Comparison of ENCODE assay signal across 1 cellular context in the genomic region with DNA sequence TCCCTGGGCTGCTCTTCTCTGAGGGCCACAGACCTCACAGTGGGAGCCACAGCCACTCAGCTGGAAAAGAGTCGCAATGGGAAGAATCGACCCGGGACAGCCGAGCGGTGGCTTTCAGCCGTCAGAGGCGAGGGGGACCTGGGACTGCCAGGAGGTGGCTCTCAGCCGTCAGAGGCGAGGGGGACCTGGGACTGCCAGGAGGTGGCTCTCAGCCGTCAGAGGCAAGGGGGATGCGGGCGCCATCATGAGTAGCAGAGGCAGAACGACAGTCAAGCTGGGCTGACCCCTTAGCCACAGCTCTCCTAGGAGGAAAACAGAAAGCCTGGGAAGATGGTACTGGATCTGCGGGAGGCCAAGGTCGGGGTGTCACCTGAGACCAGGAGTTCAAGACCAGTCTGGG.
TF ChIP-seq lines count a peak whose summit lies in the region.

No MANE protein-coding gene starts in this region.

TF ChIP-seq in A549, 52 proteins besides CTCF, POLR2A, EP300 and RAD21 (continued from another document):
- TF ChIP-seq, protein P1, sequence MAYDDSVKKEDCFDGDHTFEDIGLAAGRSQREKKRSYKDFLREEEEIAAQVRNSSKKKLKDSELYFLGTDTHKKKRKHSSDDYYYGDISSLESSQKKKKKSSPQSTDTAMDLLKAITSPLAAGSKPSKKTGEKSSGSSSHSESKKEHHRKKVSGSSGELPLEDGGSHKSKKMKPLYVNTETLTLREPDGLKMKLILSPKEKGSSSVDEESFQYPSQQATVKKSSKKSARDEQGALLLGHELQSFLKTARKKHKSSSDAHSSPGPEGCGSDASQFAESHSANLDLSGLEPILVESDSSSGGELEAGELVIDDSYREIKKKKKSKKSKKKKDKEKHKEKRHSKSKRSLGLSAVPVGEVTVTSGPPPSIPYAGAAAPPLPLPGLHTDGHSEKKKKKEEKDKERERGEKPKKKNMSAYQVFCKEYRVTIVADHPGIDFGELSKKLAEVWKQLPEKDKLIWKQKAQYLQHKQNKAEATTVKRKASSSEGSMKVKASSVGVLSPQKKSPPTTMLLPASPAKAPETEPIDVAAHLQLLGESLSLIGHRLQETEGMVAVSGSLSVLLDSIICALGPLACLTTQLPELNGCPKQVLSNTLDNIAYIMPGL (CRISPR knock-in tag; IDR thresholded peaks at IDR 0.05; ENCODE audit: borderline replicate concordance) = no peak
- TF ChIP-seq MAZ (IDR thresholded peaks at IDR 0.05; ENCODE audit: borderline replicate concordance, low read depth, low read length) = no peak
- no peak for TF ChIP-seq RFX5 (IDR thresholded peaks at IDR 0.05)
- no peak for TF ChIP-seq HDAC2 (IDR thresholded peaks at IDR 0.05)
- no peak for TF ChIP-seq RNF2 (IDR thresholded peaks at IDR 0.05; ENCODE audit: borderline replicate concordance, low read depth)
- no peak for TF ChIP-seq RARB (CRISPR knock-in tag; IDR thresholded peaks at IDR 0.05)
- TF ChIP-seq HOXA7 (CRISPR knock-in tag; IDR thresholded peaks at IDR 0.05) = no peak
- TF ChIP-seq HOXB13 (CRISPR knock-in tag; IDR thresholded peaks at IDR 0.05; ENCODE audit: low read depth) = no peak
- TF ChIP-seq JUNB (IDR thresholded peaks at IDR 0.05) = no peak
- TF ChIP-seq NFE2L2 (conservative IDR thresholded peaks at IDR 0.05; ENCODE audit: low read length) = no peak
- TF ChIP-seq ZNF302 (CRISPR knock-in tag; IDR thresholded peaks at IDR 0.05) = no peak
- TF ChIP-seq, protein P2, sequence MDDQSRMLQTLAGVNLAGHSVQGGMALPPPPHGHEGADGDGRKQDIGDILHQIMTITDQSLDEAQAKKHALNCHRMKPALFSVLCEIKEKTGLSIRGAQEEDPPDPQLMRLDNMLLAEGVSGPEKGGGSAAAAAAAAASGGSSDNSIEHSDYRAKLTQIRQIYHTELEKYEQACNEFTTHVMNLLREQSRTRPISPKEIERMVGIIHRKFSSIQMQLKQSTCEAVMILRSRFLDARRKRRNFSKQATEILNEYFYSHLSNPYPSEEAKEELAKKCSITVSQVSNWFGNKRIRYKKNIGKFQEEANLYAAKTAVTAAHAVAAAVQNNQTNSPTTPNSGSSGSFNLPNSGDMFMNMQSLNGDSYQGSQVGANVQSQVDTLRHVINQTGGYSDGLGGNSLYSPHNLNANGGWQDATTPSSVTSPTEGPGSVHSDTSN (IDR thresholded peaks at IDR 0.05) = no peak
- TF ChIP-seq JUN (IDR thresholded peaks at IDR 0.05) = no peak
TF ChIP-seq in A549: peak in this region for 0.
